In the genomic region with DNA sequence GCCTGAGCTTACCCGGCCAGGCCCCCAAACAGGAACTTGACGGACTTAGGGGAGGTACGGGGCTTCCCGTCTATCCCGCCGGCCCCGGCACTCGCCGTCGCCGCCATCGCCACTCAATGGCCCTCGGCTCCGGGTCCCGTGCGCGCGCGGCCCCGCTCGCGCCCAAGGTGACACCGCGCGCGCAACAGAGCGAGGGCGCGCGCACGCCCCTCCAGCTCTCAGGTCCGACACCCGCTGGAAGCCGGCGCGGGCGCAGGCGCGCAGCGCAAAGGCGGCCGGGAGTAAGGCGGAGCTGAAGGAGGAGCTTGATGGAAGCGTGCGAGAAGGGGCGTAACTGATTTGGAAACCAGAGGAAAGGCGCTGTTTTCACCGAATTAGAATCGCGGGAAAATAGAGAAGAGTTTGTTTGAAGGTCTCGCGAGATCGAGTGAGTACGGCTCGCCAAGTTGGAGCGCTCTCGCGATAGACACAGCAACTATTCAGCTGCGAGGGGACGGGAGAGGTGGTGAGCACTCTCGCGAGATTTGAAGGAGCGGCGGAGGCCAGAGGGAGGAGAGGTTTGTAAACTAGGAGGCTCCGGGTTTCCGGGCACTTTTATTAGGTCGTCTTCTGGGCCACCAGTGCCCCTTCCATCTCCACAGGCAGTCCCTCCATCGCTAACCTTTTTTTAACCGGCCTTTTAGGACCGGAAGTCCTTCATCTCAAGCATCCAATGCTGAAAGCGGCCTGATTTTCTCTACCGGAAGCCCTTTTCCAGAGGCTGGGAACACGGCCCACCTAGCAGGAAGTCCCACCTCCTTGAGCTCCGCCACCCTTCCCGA, we compare ENCODE assay signal across 8 cellular contexts. TPM values are rescaled to one million over a fixed set of nuclear protein-coding genes. Genes with fewer than 3 reads are reported as not detected.
DNase-seq lines count a peak whose midpoint lies in the region; ATAC-seq and TF ChIP-seq lines count a peak whose summit lies in the region.

Gene RNF167 (plus strand): TSS at position 465 of the 821 bp plus-strand sequence. CDS start 642 bp downstream, outside the sequence.
A gene with protein sequence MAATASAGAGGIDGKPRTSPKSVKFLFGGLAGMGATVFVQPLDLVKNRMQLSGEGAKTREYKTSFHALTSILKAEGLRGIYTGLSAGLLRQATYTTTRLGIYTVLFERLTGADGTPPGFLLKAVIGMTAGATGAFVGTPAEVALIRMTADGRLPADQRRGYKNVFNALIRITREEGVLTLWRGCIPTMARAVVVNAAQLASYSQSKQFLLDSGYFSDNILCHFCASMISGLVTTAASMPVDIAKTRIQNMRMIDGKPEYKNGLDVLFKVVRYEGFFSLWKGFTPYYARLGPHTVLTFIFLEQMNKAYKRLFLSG (minus strand): TSS at position 243 of the 821 bp plus-strand sequence. CDS start 136 bp downstream, at position 107.

- H3K4me1 ChIP-seq in prostate gland (replicated peaks) (peaks cover 12% of the 10 kb centered on the region), urinary bladder (ENCODE audit: insufficient read depth) (no peaks in the 10 kb centered on the region)

- H3K4me3 ChIP-seq in prostate gland, result peak within 1 kb of the TSS; percentile 75 to 82
- peak within 1 kb of the TSS; percentile 76 for H3K4me3 ChIP-seq in urinary bladder (ENCODE audit: low read depth, low read length)

- H3K36me3 ChIP-seq in prostate gland (peaks cover 0 to 10% of the 10 kb centered on the region in 2 donors), urinary bladder (ENCODE audit: insufficient read depth) (peaks cover 3% of the 10 kb centered on the region)

- TF ChIP-seq POLR2A in prostate gland (IDR thresholded peaks at IDR 0.05), result peak; percentile 67

- intact Hi-C loops in T-helper 2 cell treated with Interferon-gamma antibody and Interleukin-4, amounts not matched to agents 100 ng/mL and 5 ng/mL, for 36 hours (cut with micrococcal nuclease), result loop anchor here (1.0 to 10.0 kb wide), 10 partner anchors 8 to 1715 kb away; partner anchors contain the start of genes ARRB2, C17orf100, INCA1 and KIF1C
- intact Hi-C loops in left ventricle myocardium superior (cut with micrococcal nuclease) (no loop called here), prostate gland (cut with DNase I) (no loop called here)

- H3K27ac ChIP-seq in prostate gland (peak within 1 kb of the TSS; percentile 85 to 95), urinary bladder (ENCODE audit: low read depth) (peak within 1 kb of the TSS; percentile 94)

- peak in 2 of 4 experiments; percentile 25 to 34 for TF ChIP-seq CTCF in prostate gland (IDR thresholded peaks at IDR 0.05)

- no peaks in the 10 kb centered on the region for H3K27me3 ChIP-seq in prostate gland (replicated peaks; ENCODE audit: insufficient read depth)

- under 1% methylated on average over 71 of the region's 75 CpGs for WGBS in prostate gland
- under 1% methylated on average over 75 of the region's 75 CpGs for WGBS in urinary bladder

- no peaks in the 10 kb centered on the region for H3K9me3 ChIP-seq in prostate gland

- DNase-seq in NCI-H187 treated with DMSO at 0.1 percent for 48 hours (lab: John Stamatoyannopoulos, UW) (peak; percentile 68), anterior cingulate cortex (lab: John Stamatoyannopoulos, UW) (peak; percentile 73 to 100 (median 95)), left ventricle myocardium superior (peak; percentile 96), prostate gland (ENCODE audit: low spot score) (peak; percentile 97)

- ATAC-seq in GM18499 (IDR thresholded peaks at IDR 0.05; ENCODE audit: insufficient read depth, unreplicated experiment), result peak; percentile 61
- ATAC-seq in HG02943 (IDR thresholded peaks at IDR 0.05; ENCODE audit: low read depth, unreplicated experiment), result peak; percentile 62
- ATAC-seq in left ventricle myocardium superior, result peak; percentile 94

RNA-seq across cellular contexts. Expression of gene RNF167, which starts in this region (rescaled TPM):
- 227 and 238 TPM in 2 replicates for total RNA-seq in T-helper 2 cell treated with Interferon-gamma antibody and Interleukin-4, amounts not matched to agents 100 ng/mL and 5 ng/mL, for 36 hours
- total RNA-seq in left ventricle myocardium superior (104 TPM), prostate gland (100 to 1,000 TPM in 1 of 2 donors, 10 to 100 TPM in 1; 78.7 to 138 TPM), urinary bladder (15.3 TPM)
- 119 TPM for polyA plus RNA-seq in urinary bladder

RNA-seq across cellular contexts. Expression of the second gene that starts in this region (rescaled TPM):
- total RNA-seq in T-helper 2 cell treated with Interferon-gamma antibody and Interleukin-4, amounts not matched to agents 100 ng/mL and 5 ng/mL, for 36 hours, result 83.9 and 88.9 TPM in 2 replicates
- total RNA-seq in left ventricle myocardium superior (246 TPM), prostate gland (10 to 100 TPM; 40.5 to 68.0 TPM), urinary bladder (27.7 TPM)
- 73.5 TPM for polyA plus RNA-seq in urinary bladder

Comparison
In these comparisons a context has a peak if more than half of its experiments do, and no peak if none do; other contexts are left out.
1. Peak in every context shown above with its lines: DNase-seq, ATAC-seq, H3K4me3 ChIP-seq and H3K27ac ChIP-seq.